Comparison of ENCODE assay signal across 11 cellular contexts in genomic region chr5:149381261-149381985, GRCh38. TPM values are rescaled to one million over a fixed set of nuclear protein-coding genes. Genes with fewer than 3 reads are reported as not detected.
DNase-seq lines count a peak whose midpoint lies in the region; ATAC-seq and TF ChIP-seq lines count a peak whose summit lies in the region.
"Had no signal": no experiment of that assay in that cellular context is flagged by ENCODE, and none has a peak within 500 bp of the region (broad histone marks: within the 10 kb centered on the region; RNA-seq: fewer than 3 reads in every experiment).

No MANE protein-coding gene starts in this region.

- H3K4me1 Mint-ChIP-seq in chondrocyte (ENCODE audit: low read depth), result peaks cover 80% of the 10 kb centered on the region
- H3K4me1 Mint-ChIP-seq: activated CD4-positive, alpha-beta T cell treated with anti-CD3 and anti-CD28 coated beads for 36 hours had no signal

- H3K27me3 ChIP-seq in prostate gland (replicated peaks; ENCODE audit: insufficient read depth), result no peaks in the 10 kb centered on the region

- no peak for DNase-seq in chondrocyte (ENCODE audit: low spot score)
- DNase-seq in prostate gland (ENCODE audit: low spot score), result no peak
- DNase-seq in GM20000 (ENCODE audit: low spot score), result no peak
- no peak for DNase-seq in central memory CD4-positive, alpha-beta T cell
- no peak for DNase-seq in iPS-NIHi11 (ENCODE audit: low spot score)
- no peak for DNase-seq in NCI-H1930 (lab: John Stamatoyannopoulos, UW)
- DNase-seq: amniotic stem cell, NCI-H187 had no signal

- H3K36me3 ChIP-seq in prostate gland, result no peaks in the 10 kb centered on the region

- ATAC-seq in GM18511 (IDR thresholded peaks at IDR 0.05; ENCODE audit: unreplicated experiment) (peak; percentile 35), HG02678 (IDR thresholded peaks at IDR 0.05; ENCODE audit: unreplicated experiment) (peak; percentile 20)

- H3K4me1 ChIP-seq in prostate gland (replicated peaks), result no peaks in the 10 kb centered on the region

- H3K27me3 Mint-ChIP-seq in chondrocyte (ENCODE audit: low read depth), result no peaks in the 10 kb centered on the region
- H3K27me3 Mint-ChIP-seq: activated CD4-positive, alpha-beta T cell treated with anti-CD3 and anti-CD28 coated beads for 36 hours had no signal

- WGBS in prostate gland, result 50% methylated on average over 8 of the region's 8 CpGs

- no peaks in the 10 kb centered on the region for H3K9me3 Mint-ChIP-seq in chondrocyte (ENCODE audit: low read depth)

- no peaks in the 10 kb centered on the region for H3K36me3 Mint-ChIP-seq in chondrocyte (ENCODE audit: low read depth)

- no peaks in the 10 kb centered on the region for H3K9me3 ChIP-seq in prostate gland

- no peak for TF ChIP-seq POLR2A in prostate gland (IDR thresholded peaks at IDR 0.05)

- peak overlapping the region; percentile 72 to 74 for H3K27ac ChIP-seq in prostate gland

- no peak overlapping the region for H3K4me3 ChIP-seq in prostate gland

- H3K27ac Mint-ChIP-seq in chondrocyte (ENCODE audit: unreplicated experiment), result peak overlapping the region; percentile 93
- H3K27ac Mint-ChIP-seq: activated CD4-positive, alpha-beta T cell treated with anti-CD3 and anti-CD28 coated beads for 36 hours had no signal

- TF ChIP-seq CTCF in chondrocyte (IDR thresholded peaks at IDR 0.05) (no peak), prostate gland (IDR thresholded peaks at IDR 0.05) (no peak), GM20000 (IDR thresholded peaks at IDR 0.05; ENCODE audit: extremely low read depth, missing control alignments) (no peak)

- intact Hi-C loops in prostate gland (cut with DNase I), result loop anchor here (2.0 to 5.0 kb wide), 2 partner anchors 53 to 181 kb away; no protein-coding TSS in a partner anchor

- peak overlapping the region; percentile 58 for H3K4me3 Mint-ChIP-seq in chondrocyte (ENCODE audit: unreplicated experiment)
- H3K4me3 Mint-ChIP-seq: activated CD4-positive, alpha-beta T cell treated with anti-CD3 and anti-CD28 coated beads for 36 hours had no signal

RNA-seq across cellular contexts. Expression of gene IL17B, which starts 2.3 kb away (rescaled TPM):
- 1.1 to 4.6 TPM (median 3.4 TPM) in 3 replicates for total RNA-seq in chondrocyte
- total RNA-seq in prostate gland, result 1 to 10 TPM in 1 of 2 donors, not detected in 1; 9.3 TPM
- total RNA-seq: activated CD4-positive, alpha-beta T cell treated with anti-CD3 and anti-CD28 coated beads for 36 hours had no signal

RNA-seq across cellular contexts. Expression of gene PCYOX1L, which starts 23.6 kb away (rescaled TPM):
- total RNA-seq in chondrocyte (7.1 to 11.1 TPM (median 7.3 TPM) in 3 replicates), prostate gland (10 to 100 TPM in 1 of 2 donors, 1 to 10 TPM in 1; 7.7 to 20.7 TPM)

RNA-seq across cellular contexts. Expression of gene GRPEL2, which starts 36.1 kb away (rescaled TPM):
- 13.2 to 27.3 TPM (median 25.5 TPM) in 3 replicates for total RNA-seq in chondrocyte
- 10 to 100 TPM; 11.1 to 12.0 TPM for total RNA-seq in prostate gland
